Comparison of ENCODE assay signal across 33 cellular contexts in the genomic region with DNA sequence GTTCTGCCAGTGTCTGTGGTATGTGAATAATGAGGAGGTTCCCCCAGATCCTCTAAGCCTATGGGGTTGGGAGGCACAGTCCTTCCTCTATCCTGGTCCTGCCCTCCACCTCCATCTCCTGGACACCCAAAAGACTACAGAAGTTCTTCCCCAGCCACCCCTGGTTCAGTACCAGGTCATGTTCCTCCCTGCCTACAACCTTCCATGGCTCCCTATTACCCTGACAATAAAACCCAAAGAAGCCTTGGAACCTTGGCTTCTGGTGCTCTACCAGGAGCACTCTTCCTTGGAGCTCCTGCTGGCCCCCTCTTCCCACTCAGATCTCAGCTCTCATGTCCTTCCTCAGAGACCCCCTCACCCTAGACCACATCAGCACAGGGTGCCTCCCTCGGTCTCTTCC. TPM values are rescaled to one million over a fixed set of nuclear protein-coding genes. Genes with fewer than 3 reads are reported as not detected.
"Had no signal": no experiment of that assay in that cellular context is flagged by ENCODE, and none has a peak within 500 bp of the region (broad histone marks: within the 10 kb centered on the region; RNA-seq: fewer than 3 reads in every experiment).

No MANE protein-coding gene starts in this region.

- H3K27ac ChIP-seq: brain microvascular endothelial cell, Peyer's patch, VCaP had no signal

- ATAC-seq: activated naive CD8-positive, alpha-beta T cell treated with anti-CD3 and anti-CD28 coated beads, Interleukin-2, amount 50 U/mL, for 24 hours; activated T-cell treated with anti-CD3 and anti-CD28 coated beads, Interleukin-2, amount 50 U/mL, for 4 hours; PC-3; SK-N-SH treated with all-trans-retinoic acid at 6 μM for 48 hours; T-cell had no signal

- H3K9me3 Mint-ChIP-seq: activated B cell treated with CpG ODN at 0.5 μM for 24 hours; activated naive CD4-positive, alpha-beta T cell treated with anti-CD3 and anti-CD28 coated beads, Interleukin-2, amount 10 ng/mL, durations not matched to agents 7 days and 5 days; activated naive CD8-positive, alpha-beta T cell treated with anti-CD3 and anti-CD28 coated beads, Interleukin-2, amount 50 U/mL, for 24 hours; activated T-cell treated with anti-CD3 and anti-CD28 coated beads, Interleukin-2, amount 50 U/mL, for 4 hours; activated T-helper 1 cell treated with anti-CD3 and anti-CD28 coated beads, Interleukin-12 subunit alpha, Interleukin-12 subunit beta, Interleukin-2, Interleukin-4 antibody, amounts not matched to agents 30 ng/mL and 10 ng/mL and 1 ng/mL, durations not matched to agents 14 hours and 24 hours and 36 hours; T-cell had no signal

- H3K9me3 ChIP-seq: Peyer's patch had no signal

- H3K36me3 Mint-ChIP-seq: activated CD4-positive, alpha-beta memory T cell treated with anti-CD3 and anti-CD28 coated beads for 36 hours; activated naive CD4-positive, alpha-beta T cell treated with anti-CD3 and anti-CD28 coated beads, Interleukin-2, amount 10 ng/mL, durations not matched to agents 7 days and 5 days; activated naive CD8-positive, alpha-beta T cell; T-cell had no signal

- H3K4me3 ChIP-seq: Peyer's patch had no signal

- DNase-seq: activated B cell treated with CpG ODN at 0.5 μM for 24 hours; activated CD4-positive, alpha-beta memory T cell treated with anti-CD3 and anti-CD28 coated beads for 36 hours; activated CD4-positive, alpha-beta T cell treated with anti-CD3 and anti-CD28 coated beads for 4 hours; activated CD4-positive, alpha-beta T cell treated with anti-CD3 and anti-CD28 coated beads, Interleukin-2, amount 50 U/mL, for 1 hour; activated CD4-positive, CD25-positive, alpha-beta regulatory T cell treated with anti-CD3 and anti-CD28 coated beads, Interleukin-2, amount 50 U/mL, for 72 hours; activated CD8-positive, alpha-beta memory T cell treated with anti-CD3 and anti-CD28 coated beads, Interleukin-2, amount 50 U/mL, for 4 hours; activated naive CD4-positive, alpha-beta T cell treated with anti-CD3 and anti-CD28 coated beads, Interleukin-2, amount 10 ng/mL, durations not matched to agents 7 days and 5 days; activated naive CD8-positive, alpha-beta T cell treated with anti-CD3 and anti-CD28 coated beads, Interleukin-2, amount 50 U/mL, for 24 hours; activated T-cell treated with anti-CD3 and anti-CD28 coated beads for 4 hours; activated T-cell treated with anti-CD3 and anti-CD28 coated beads, Interleukin-2, amount 50 U/mL, for 4 hours; anterior cingulate cortex; brain microvascular endothelial cell; central memory CD4-positive, alpha-beta T cell; NCI-H1048; NCI-H1105 treated with DMSO at 0.1 percent for 48 hours; NCI-H1436; NCI-H1694 treated with DMSO at 0.1 percent for 48 hours; NCI-H2029; NCI-H345; NCI-H524 treated with DMSO at 0.1 percent for 48 hours; PC-3; RPMI8226; SIG-M5; T-cell; T-helper 9 cell had no signal

- H3K4me3 Mint-ChIP-seq: activated B cell treated with CpG ODN at 0.5 μM for 24 hours; activated CD4-positive, alpha-beta memory T cell treated with anti-CD3 and anti-CD28 coated beads for 36 hours; activated naive CD4-positive, alpha-beta T cell treated with anti-CD3 and anti-CD28 coated beads, Interleukin-2, amount 10 ng/mL, durations not matched to agents 7 days and 5 days; activated naive CD8-positive, alpha-beta T cell; activated naive CD8-positive, alpha-beta T cell treated with anti-CD3 and anti-CD28 coated beads, Interleukin-2, amount 50 U/mL, for 24 hours; activated T-cell treated with anti-CD3 and anti-CD28 coated beads, Interleukin-2, amount 50 U/mL, for 4 hours; activated T-helper 1 cell treated with anti-CD3 and anti-CD28 coated beads, Interleukin-12 subunit alpha, Interleukin-12 subunit beta, Interleukin-2, Interleukin-4 antibody, amounts not matched to agents 30 ng/mL and 10 ng/mL and 1 ng/mL, durations not matched to agents 14 hours and 24 hours and 36 hours; T-cell had no signal

- H3K4me1 Mint-ChIP-seq: activated B cell treated with CpG ODN at 0.5 μM for 24 hours; activated naive CD4-positive, alpha-beta T cell treated with anti-CD3 and anti-CD28 coated beads, Interleukin-2, amount 10 ng/mL, durations not matched to agents 7 days and 5 days; activated naive CD8-positive, alpha-beta T cell treated with anti-CD3 and anti-CD28 coated beads, Interleukin-2, amount 50 U/mL, for 24 hours; T-cell had no signal

- H3K27ac Mint-ChIP-seq: activated B cell treated with CpG ODN at 0.5 μM for 24 hours; activated CD4-positive, alpha-beta memory T cell treated with anti-CD3 and anti-CD28 coated beads for 36 hours; activated naive CD4-positive, alpha-beta T cell treated with anti-CD3 and anti-CD28 coated beads, Interleukin-2, amount 10 ng/mL, durations not matched to agents 7 days and 5 days; activated naive CD8-positive, alpha-beta T cell; activated naive CD8-positive, alpha-beta T cell treated with anti-CD3 and anti-CD28 coated beads, Interleukin-2, amount 50 U/mL, for 24 hours; activated T-helper 1 cell treated with anti-CD3 and anti-CD28 coated beads, Interleukin-12 subunit alpha, Interleukin-12 subunit beta, Interleukin-2, Interleukin-4 antibody, amounts not matched to agents 30 ng/mL and 10 ng/mL and 1 ng/mL, durations not matched to agents 14 hours and 24 hours and 36 hours; T-cell had no signal

- H3K27me3 Mint-ChIP-seq: activated B cell treated with CpG ODN at 0.5 μM for 24 hours; activated CD4-positive, alpha-beta memory T cell treated with anti-CD3 and anti-CD28 coated beads for 36 hours; activated naive CD4-positive, alpha-beta T cell treated with anti-CD3 and anti-CD28 coated beads, Interleukin-2, amount 10 ng/mL, durations not matched to agents 7 days and 5 days; activated naive CD8-positive, alpha-beta T cell; activated naive CD8-positive, alpha-beta T cell treated with anti-CD3 and anti-CD28 coated beads, Interleukin-2, amount 50 U/mL, for 24 hours; T-cell had no signal

- H3K27me3 ChIP-seq: brain microvascular endothelial cell, Peyer's patch had no signal

RNA-seq across cellular contexts. Expression of a gene that starts 12.9 kb away (rescaled TPM):
- total RNA-seq: activated B cell treated with CpG ODN at 0.5 μM for 24 hours; activated CD4-positive, alpha-beta memory T cell treated with anti-CD3 and anti-CD28 coated beads for 36 hours; activated T-cell treated with anti-CD3 and anti-CD28 coated beads, Interleukin-2, amount 50 U/mL, for 4 hours; activated T-helper 1 cell treated with anti-CD3 and anti-CD28 coated beads, Interleukin-12 subunit alpha, Interleukin-12 subunit beta, Interleukin-2, Interleukin-4 antibody, amounts not matched to agents 30 ng/mL and 10 ng/mL and 1 ng/mL, durations not matched to agents 14 hours and 24 hours and 36 hours; MCF 10A; NCI-H460; PC-3; SK-MEL-5 had no signal

RNA-seq across cellular contexts. Expression of a gene that starts 13.4 kb away (rescaled TPM):
- total RNA-seq: MCF 10A, NCI-H460 had no signal
